8 cellular contexts compared by ENCODE assay signal in the genomic region with DNA sequence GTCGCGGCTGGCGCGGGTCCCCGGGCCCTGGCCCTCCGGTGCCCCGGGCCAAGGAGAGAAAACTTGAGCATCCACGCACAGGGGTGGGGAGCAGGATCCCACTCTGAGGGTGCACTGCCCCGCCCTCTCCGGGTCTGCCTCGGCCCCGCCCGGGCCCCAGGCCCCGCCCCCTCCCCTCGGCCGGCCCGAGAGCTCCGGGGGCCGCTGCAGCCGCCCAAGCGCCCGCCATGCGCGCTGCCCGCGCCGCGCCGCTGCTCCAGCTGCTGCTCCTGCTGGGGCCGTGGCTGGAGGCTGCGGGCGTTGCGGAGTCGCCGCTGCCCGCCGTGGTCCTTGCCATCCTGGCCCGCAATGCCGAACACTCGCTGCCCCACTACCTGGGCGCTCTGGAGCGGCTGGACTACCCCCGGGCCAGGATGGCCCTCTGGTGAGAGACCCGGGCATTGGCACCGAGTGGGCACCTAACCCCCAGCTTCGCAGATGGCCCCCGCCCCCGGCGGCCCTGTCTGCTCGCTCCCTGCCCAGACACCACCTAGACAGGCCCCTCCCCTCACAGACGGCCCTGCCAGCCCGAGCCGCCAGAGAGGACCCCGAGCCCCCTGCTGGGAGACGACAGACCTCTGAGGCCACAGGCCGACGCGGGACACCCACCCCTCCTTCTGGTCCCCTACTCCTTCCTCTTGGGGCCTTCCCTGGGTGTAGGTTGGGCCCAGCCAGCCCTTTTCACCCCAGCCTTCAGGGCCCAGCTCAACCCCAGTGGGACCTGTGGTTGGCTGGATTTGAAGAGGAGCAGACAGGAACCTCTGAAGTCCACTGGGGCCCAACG. TPM values are rescaled to one million over a fixed set of nuclear protein-coding genes. Genes with fewer than 3 reads are reported as not detected.
DNase-seq lines count a peak whose midpoint lies in the region; ATAC-seq and TF ChIP-seq lines count a peak whose summit lies in the region.

A gene with protein sequence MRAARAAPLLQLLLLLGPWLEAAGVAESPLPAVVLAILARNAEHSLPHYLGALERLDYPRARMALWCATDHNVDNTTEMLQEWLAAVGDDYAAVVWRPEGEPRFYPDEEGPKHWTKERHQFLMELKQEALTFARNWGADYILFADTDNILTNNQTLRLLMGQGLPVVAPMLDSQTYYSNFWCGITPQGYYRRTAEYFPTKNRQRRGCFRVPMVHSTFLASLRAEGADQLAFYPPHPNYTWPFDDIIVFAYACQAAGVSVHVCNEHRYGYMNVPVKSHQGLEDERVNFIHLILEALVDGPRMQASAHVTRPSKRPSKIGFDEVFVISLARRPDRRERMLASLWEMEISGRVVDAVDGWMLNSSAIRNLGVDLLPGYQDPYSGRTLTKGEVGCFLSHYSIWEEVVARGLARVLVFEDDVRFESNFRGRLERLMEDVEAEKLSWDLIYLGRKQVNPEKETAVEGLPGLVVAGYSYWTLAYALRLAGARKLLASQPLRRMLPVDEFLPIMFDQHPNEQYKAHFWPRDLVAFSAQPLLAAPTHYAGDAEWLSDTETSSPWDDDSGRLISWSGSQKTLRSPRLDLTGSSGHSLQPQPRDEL (plus strand): TSS at position 207 of the 823 bp plus-strand sequence. CDS start 21 bp downstream, at position 228.

- peaks cover 31% of the 10 kb centered on the region for H3K4me1 Mint-ChIP-seq in HFFc6 (ENCODE audit: low read depth)

- peak within 1 kb of the TSS; percentile 78 for H3K27ac Mint-ChIP-seq in HFFc6

- peaks cover 12% of the 10 kb centered on the region for H3K36me3 Mint-ChIP-seq in HFFc6 (ENCODE audit: low read depth)

- H3K4me3 Mint-ChIP-seq in HFFc6: peak within 1 kb of the TSS; percentile 89

- peaks cover 36% of the 10 kb centered on the region for H3K27me3 ChIP-seq in mucosa of stomach (ENCODE audit: control insufficient read depth, insufficient read depth, low read length)

- ATAC-seq in stimulated activated naive CD8-positive, alpha-beta T cell treated with anti-CD3 and anti-CD28 coated beads, Interleukin-15, Interleukin-2, amounts not matched to agents 100 U/mL and 50 U/mL, for 24 hours: peak; percentile 76

- H3K4me3 ChIP-seq in epithelial cell of proximal tubule (ENCODE audit: low read depth, low read length) (peak within 1 kb of the TSS; percentile 81), mucosa of stomach (ENCODE audit: low read length) (peak within 1 kb of the TSS; percentile 25)

- no peaks in the 10 kb centered on the region for H3K36me3 ChIP-seq in mucosa of stomach (ENCODE audit: control insufficient read depth, insufficient read depth, low read length)

- no peaks in the 10 kb centered on the region for H3K9me3 ChIP-seq in mucosa of stomach (ENCODE audit: control insufficient read depth, low read length)

- peaks cover 16% of the 10 kb centered on the region for H3K27me3 Mint-ChIP-seq in HFFc6 (ENCODE audit: insufficient read depth)

- TF ChIP-seq CTCF in HFFc6 (IDR thresholded peaks at IDR 0.05) (no peak), epithelial cell of proximal tubule (conservative IDR thresholded peaks at IDR 0.05; ENCODE audit: low read depth, low read length) (no peak)

- H3K9me3 Mint-ChIP-seq in HFFc6: no peaks in the 10 kb centered on the region

- peaks cover 13% of the 10 kb centered on the region for H3K4me1 ChIP-seq in mucosa of stomach (ENCODE audit: control insufficient read depth, insufficient read depth, low read length)

- DNase-seq in NCI-H1092 treated with DMSO at 0.1 percent for 48 hours (lab: John Stamatoyannopoulos, UW) (peak; percentile 22), NCI-H1092 (lab: John Stamatoyannopoulos, UW) (no peak), HFFc6 (no peak), NCI-H1105 (lab: John Stamatoyannopoulos, UW) (peak; percentile 16), activated T-cell treated with anti-CD3 and anti-CD28 coated beads for 48 hours (ENCODE audit: low read depth) (peak; percentile 47), epithelial cell of proximal tubule (ENCODE audit: low read depth) (no peak)
- DNase-seq in stimulated activated naive CD8-positive, alpha-beta T cell treated with anti-CD3 and anti-CD28 coated beads, Interleukin-15, Interleukin-2, amounts not matched to agents 100 U/mL and 50 U/mL, for 24 hours: peak; percentile 65

- peak within 1 kb of the TSS; percentile 50 for H3K9ac ChIP-seq in mucosa of stomach (ENCODE audit: low read length)

RNA-seq across cellular contexts. Expression of the gene that starts here (rescaled TPM):
- 100 to 1,000 TPM; 125 to 172 (median 136) TPM for total RNA-seq in HFFc6 (2021; fragmentation: NEBNext Ultra II Directional; extraction: Animal tissue kit (Norgen Biotek cat#: 25700))
- 49.1 and 55.7 TPM in 2 replicates for total RNA-seq in epithelial cell of proximal tubule

Comparison
In these comparisons a context has a peak if more than half of its experiments do, and no peak if none do; other contexts are left out.
1. DNase-seq: peak in NCI-H1092 treated with DMSO at 0.1 percent for 48 hours (single experiment), NCI-H1105 (single experiment), activated T-cell treated with anti-CD3 and anti-CD28 coated beads for 48 hours (single experiment) and stimulated activated naive CD8-positive, alpha-beta T cell treated with anti-CD3 and anti-CD28 coated beads, Interleukin-15, Interleukin-2, amounts not matched to agents 100 U/mL and 50 U/mL, for 24 hours (single experiment); none in NCI-H1092 (single experiment), HFFc6 (single experiment) and epithelial cell of proximal tubule (single experiment).